In genomic region chr3:194161181-194162045, GRCh38 we compare ENCODE assay signal across 1 cellular context.
TF ChIP-seq lines count a peak whose summit lies in the region.

No MANE protein-coding gene starts in this region.

TF ChIP-seq in HepG2, 621 proteins besides CTCF, POLR2A, EP300 and RAD21 (continued from another document and continues in another):
- TF ChIP-seq RERE (CRISPR knock-in tag; IDR thresholded peaks at IDR 0.05; ENCODE audit: low read depth) (no peak), KLF13 (CRISPR knock-in tag; IDR thresholded peaks at IDR 0.05) (no peak), ZNF432 (CRISPR knock-in tag; IDR thresholded peaks at IDR 0.05; ENCODE audit: borderline replicate concordance) (no peak), UBTF (CRISPR knock-in tag; IDR thresholded peaks at IDR 0.05) (0 out of 2 replicates have a peak, but pooled peaks have one; percentile 41), MLX (CRISPR knock-in tag; IDR thresholded peaks at IDR 0.05) (no peak), MYC (CRISPR knock-in tag; IDR thresholded peaks at IDR 0.05; ENCODE audit: borderline replicate concordance) (peak; percentile 46; the same call in 1 of the 2 replicates), ZNF589 (CRISPR knock-in tag; conservative IDR thresholded peaks at IDR 0.05) (no peak), NR2F6 (IDR thresholded peaks at IDR 0.05) (no peak), NR2F6 (CRISPR knock-in tag; IDR thresholded peaks at IDR 0.05) (peak; percentile 52; the same call in 1 of the 2 replicates), NFE2 (CRISPR knock-in tag; IDR thresholded peaks at IDR 0.05) (no peak), HNRNPLL (IDR thresholded peaks at IDR 0.05; ENCODE audit: low read depth, low read length, poor library complexity, severe bottlenecking) (no peak), ZNF724P (CRISPR knock-in tag; IDR thresholded peaks at IDR 0.05; ENCODE audit: borderline replicate concordance) (no peak), NFKB2 (CRISPR knock-in tag; IDR thresholded peaks at IDR 0.05; ENCODE audit: borderline replicate concordance) (peak; percentile 53; the same call in 1 of the 2 replicates), E2F1 (CRISPR knock-in tag; IDR thresholded peaks at IDR 0.05) (no peak), HNRNPH1 (optimal IDR thresholded peaks at IDR 0.05; ENCODE audit: low read depth, low read length) (no peak), GABPA (IDR thresholded peaks at IDR 0.05; ENCODE audit: low read depth, low read length) (no peak), GABPA (CRISPR knock-in tag; IDR thresholded peaks at IDR 0.05; ENCODE audit: low read depth) (no peak), MLXIP (CRISPR knock-in tag; IDR thresholded peaks at IDR 0.05; ENCODE audit: borderline replicate concordance) (no peak), CBX2 (IDR thresholded peaks at IDR 0.05; ENCODE audit: low read depth, low read length) (no peak), CBX2 (CRISPR knock-in tag; IDR thresholded peaks at IDR 0.05; ENCODE audit: low read depth) (no peak), RFX5 (IDR thresholded peaks at IDR 0.05; ENCODE audit: low read depth, low read length) (no peak), PAF1 (CRISPR knock-in tag; IDR thresholded peaks at IDR 0.05) (no peak), FOXK1 (CRISPR knock-in tag; IDR thresholded peaks at IDR 0.05; ENCODE audit: borderline replicate concordance, low read depth) (no peak), RFX3 (CRISPR knock-in tag; IDR thresholded peaks at IDR 0.05) (no peak), IRX3 (CRISPR knock-in tag; IDR thresholded peaks at IDR 0.05; ENCODE audit: borderline replicate concordance, low read depth) (no peak), TSC22D2 (CRISPR knock-in tag; IDR thresholded peaks at IDR 0.05; ENCODE audit: borderline replicate concordance) (no peak), NFE2L1 (CRISPR knock-in tag; IDR thresholded peaks at IDR 0.05; ENCODE audit: borderline replicate concordance) (no peak), CREB1 (IDR thresholded peaks at IDR 0.05) (no peak), CREB1 (CRISPR knock-in tag; IDR thresholded peaks at IDR 0.05) (no peak), ZNF83 (CRISPR knock-in tag; IDR thresholded peaks at IDR 0.05; ENCODE audit: borderline replicate concordance) (no peak), HMGXB3 (CRISPR knock-in tag; IDR thresholded peaks at IDR 0.05; ENCODE audit: borderline replicate concordance) (no peak), SCMH1 (CRISPR knock-in tag; IDR thresholded peaks at IDR 0.05; ENCODE audit: borderline replicate concordance) (no peak), RNF2 (conservative IDR thresholded peaks at IDR 0.05; ENCODE audit: low read depth) (no peak), ZNF382 (CRISPR knock-in tag; IDR thresholded peaks at IDR 0.05; ENCODE audit: borderline replicate concordance) (no peak), XRCC5 (optimal IDR thresholded peaks at IDR 0.05; ENCODE audit: low read length) (no peak), ZNF768 (CRISPR knock-in tag; IDR thresholded peaks at IDR 0.05) (peak; percentile 53; the same call in 1 of the 2 replicates), HNRNPL (IDR thresholded peaks at IDR 0.05; ENCODE audit: low read depth, low read length) (no peak), ZNF18 (CRISPR knock-in tag; IDR thresholded peaks at IDR 0.05; ENCODE audit: insufficient replicate concordance) (no peak), ZNF207 (IDR thresholded peaks at IDR 0.05; ENCODE audit: borderline replicate concordance) (no peak), NFKBIZ (CRISPR knock-in tag; IDR thresholded peaks at IDR 0.05) (no peak), CEBPB (IDR thresholded peaks at IDR 0.05; ENCODE audit: borderline replicate concordance, low read depth, low read length) (no peak), DBP (CRISPR knock-in tag; IDR thresholded peaks at IDR 0.05; ENCODE audit: not compliant biosample characterization) (no peak), ZNF484 (CRISPR knock-in tag; IDR thresholded peaks at IDR 0.05; ENCODE audit: borderline replicate concordance, low read depth) (no peak)
